Comparison of ENCODE assay signal across 11 cellular contexts in the genomic region with DNA sequence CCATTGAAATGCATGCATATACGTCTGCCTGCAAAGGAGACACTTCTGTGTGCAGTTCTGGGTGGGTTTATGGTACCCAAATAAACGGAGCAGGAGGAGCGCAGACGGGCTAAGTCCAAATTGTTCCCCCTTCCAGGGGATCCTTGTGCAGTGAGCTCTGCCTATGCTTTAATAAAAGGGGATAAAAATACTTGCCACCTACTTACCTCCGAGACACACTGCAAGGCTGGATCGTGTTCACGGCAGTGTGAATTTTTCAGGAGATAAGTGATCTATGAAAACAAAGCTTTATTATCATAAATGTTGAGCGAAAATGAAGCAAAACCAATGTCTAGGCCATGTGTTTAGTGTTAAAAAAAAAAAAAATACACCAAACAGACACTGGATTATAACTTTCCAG.
"Had no signal": no experiment of that assay in that cellular context is flagged by ENCODE, and none has a peak within 500 bp of the region (broad histone marks: within the 10 kb centered on the region; RNA-seq: fewer than 3 reads in every experiment).

No MANE protein-coding gene starts in this region.

- H3K36me3 ChIP-seq: breast epithelium, left ventricle myocardium inferior, prostate gland, thyroid gland, vagina had no signal

- H3K27me3 ChIP-seq: breast epithelium, thyroid gland, vagina had no signal

- H3K4me3 ChIP-seq: breast epithelium, left ventricle myocardium inferior, prostate gland, thyroid gland, vagina had no signal

- DNase-seq: activated CD4-positive, CD25-positive, alpha-beta regulatory T cell treated with anti-CD3 and anti-CD28 coated beads, Interleukin-2, amount 50 U/mL, for 72 hours; activated naive CD4-positive, alpha-beta T cell; activated naive CD8-positive, alpha-beta T cell treated with anti-CD3 and anti-CD28 coated beads, Interleukin-2, amount 10 ng/mL, durations not matched to agents 7 days and 5 days; activated T-cell treated with anti-CD3 and anti-CD28 coated beads for 4 hours; left ventricle myocardium inferior; stimulated activated CD4-positive, alpha-beta T cell treated with anti-CD3 and anti-CD28 coated beads, Interleukin-1b, Interleukin-23, amount 100 ng/mL, for 48 hours; T-helper 1 cell; thyroid gland had no signal

- H3K9me3 ChIP-seq: prostate gland, thyroid gland, vagina had no signal
